ENCODE assay signal across 18 cellular contexts in the genomic region with DNA sequence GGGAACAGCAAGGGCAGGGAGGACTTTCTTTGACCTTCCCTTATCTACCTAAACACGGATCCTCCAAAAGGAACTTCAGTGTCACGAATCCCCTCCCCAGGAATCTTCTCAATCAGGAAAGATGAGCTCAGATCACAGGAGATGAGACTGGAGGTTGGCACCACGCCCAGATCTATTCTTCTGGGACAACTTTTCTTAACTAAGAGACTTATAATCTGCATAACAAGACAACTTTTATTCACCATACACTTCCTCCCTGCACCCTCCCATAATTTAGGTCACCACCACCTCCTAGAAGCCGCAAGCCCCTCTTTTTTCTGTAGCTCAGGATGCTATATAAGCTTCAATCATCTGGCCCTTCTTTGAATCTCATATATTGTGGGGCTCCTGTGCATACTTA.
"Had no signal": no experiment of that assay in that cellular context is flagged by ENCODE, and none has a peak within 500 bp of the region (broad histone marks: within the 10 kb centered on the region; RNA-seq: fewer than 3 reads in every experiment).

No MANE protein-coding gene starts in this region.

- H2AFZ ChIP-seq: hepatocyte had no signal

- H3K9me3 Mint-ChIP-seq: activated B cell treated with CpG ODN at 0.5 μM for 24 hours; activated CD4-positive, alpha-beta T cell treated with anti-CD3 and anti-CD28 coated beads, Interleukin-2, amount 10 ng/mL, durations not matched to agents 24 days and 14 days had no signal

- H3K4me3 Mint-ChIP-seq: activated B cell treated with CpG ODN at 0.5 μM for 24 hours; activated CD4-positive, alpha-beta T cell treated with anti-CD3 and anti-CD28 coated beads, Interleukin-2, amount 10 ng/mL, durations not matched to agents 24 days and 14 days; activated naive CD8-positive, alpha-beta T cell had no signal

- H3K27me3 ChIP-seq: brain microvascular endothelial cell, dorsolateral prefrontal cortex, gastroesophageal sphincter, hepatocyte, pancreas, stomach had no signal

- H3K4me1 ChIP-seq: pancreas had no signal

- H3K9me3 ChIP-seq: gastroesophageal sphincter, pancreas, stomach, thoracic aorta had no signal

- H3K4me2 ChIP-seq: hepatocyte had no signal

- H3K79me2 ChIP-seq: hepatocyte had no signal

- ATAC-seq: gastroesophageal sphincter had no signal

- H3K27ac Mint-ChIP-seq: activated B cell treated with CpG ODN at 0.5 μM for 24 hours; activated CD4-positive, alpha-beta T cell treated with anti-CD3 and anti-CD28 coated beads, Interleukin-2, amount 10 ng/mL, durations not matched to agents 24 days and 14 days; activated naive CD8-positive, alpha-beta T cell had no signal

- H3K36me3 Mint-ChIP-seq: activated naive CD8-positive, alpha-beta T cell had no signal

- FAIRE-seq: pancreas, urothelium cell line had no signal

- H3K27ac ChIP-seq: brain microvascular endothelial cell, gastroesophageal sphincter, hepatocyte, pancreas, stomach, thoracic aorta had no signal

- H3K36me3 ChIP-seq: brain microvascular endothelial cell, gastroesophageal sphincter, pancreas, stomach, thoracic aorta had no signal

- H3K27me3 Mint-ChIP-seq: activated B cell treated with CpG ODN at 0.5 μM for 24 hours; activated naive CD8-positive, alpha-beta T cell had no signal

- DNase-seq: activated B cell treated with CpG ODN at 0.5 μM for 24 hours; activated CD4-positive, alpha-beta T cell treated with anti-CD3 and anti-CD28 coated beads, Interleukin-2, amount 10 ng/mL, durations not matched to agents 24 days and 14 days; activated gamma-delta T cell; activated T-cell treated with anti-CD3 and anti-CD28 coated beads, Interleukin-2, amount 50 U/mL, for 1 hour; amygdala; brain microvascular endothelial cell; cerebellar nuclear complex; dorsolateral prefrontal cortex; stimulated activated CD4-positive, alpha-beta T cell treated with anti-CD3 and anti-CD28 coated beads, Interleukin-15, amount 100 ng/mL, for 24 hours; stimulated activated CD4-positive, alpha-beta T cell treated with anti-CD3 and anti-CD28 coated beads, Interleukin-4, amount 100 ng/mL, for 24 hours; stomach; T-helper 1 cell had no signal

- H3K4me3 ChIP-seq: dorsolateral prefrontal cortex, gastroesophageal sphincter, hepatocyte, pancreas, stomach, thoracic aorta had no signal
